In genomic region chr2:158726906-158727592, GRCh38 we compare ENCODE assay signal across 1 cellular context.
TF ChIP-seq lines count a peak whose summit lies in the region.

No MANE protein-coding gene starts in this region.

TF ChIP-seq in SK-N-SH, 30 proteins besides CTCF, POLR2A, EP300 and RAD21 (continued from another document):
- no peak for TF ChIP-seq ZBTB33 (IDR thresholded peaks at IDR 0.05; ENCODE audit: borderline replicate concordance, low read depth)
- TF ChIP-seq RXRA (IDR thresholded peaks at IDR 0.05; ENCODE audit: borderline replicate concordance, low read depth) = no peak
- no peak for TF ChIP-seq GABPA (IDR thresholded peaks at IDR 0.05; ENCODE audit: low read depth)
- no peak for TF ChIP-seq MEF2A (IDR thresholded peaks at IDR 0.05; ENCODE audit: borderline replicate concordance, low read depth)
- no peak for TF ChIP-seq USF1 (IDR thresholded peaks at IDR 0.05; ENCODE audit: borderline replicate concordance, low read depth)
- TF ChIP-seq POLR2AphosphoS5 (IDR thresholded peaks at IDR 0.05; ENCODE audit: low read depth, low read length) = no peak
- no peak for TF ChIP-seq FOXJ3 (CRISPR knock-in tag; IDR thresholded peaks at IDR 0.05)
- TF ChIP-seq GATA2 (CRISPR knock-in tag; IDR thresholded peaks at IDR 0.05) = no peak
- no peak for TF ChIP-seq SMC3 (IDR thresholded peaks at IDR 0.05; ENCODE audit: low read depth, low read length)
- TF ChIP-seq TCF12 (IDR thresholded peaks at IDR 0.05) = no peak
- TF ChIP-seq EZH2phosphoT487 (IDR thresholded peaks at IDR 0.05; ENCODE audit: borderline replicate concordance, low read depth) = no peak
- no peak for TF ChIP-seq JUND (IDR thresholded peaks at IDR 0.05)
TF ChIP-seq in SK-N-SH: peak in this region for 0.
